In genomic region chr10:7861509-7862120, GRCh38 we compare ENCODE assay signal across 24 cellular contexts. TPM values are rescaled to one million over a fixed set of nuclear protein-coding genes. Genes with fewer than 3 reads are reported as not detected.
DNase-seq lines count a peak whose midpoint lies in the region; ATAC-seq and TF ChIP-seq lines count a peak whose summit lies in the region.
"Had no signal": no experiment of that assay in that cellular context is flagged by ENCODE, and none has a peak within 500 bp of the region (broad histone marks: within the 10 kb centered on the region; RNA-seq: fewer than 3 reads in every experiment).

No MANE protein-coding gene starts in this region.

- H3K4me2 ChIP-seq in SK-N-SH, result no peak overlapping the region
- H3K4me2 ChIP-seq: BLaER1 had no signal

- peaks cover 32% of the 10 kb centered on the region for H3K79me2 ChIP-seq in SK-N-SH (ENCODE audit: insufficient read depth)

- POLR2A ChIA-PET in SK-N-SH (lab: Yijun Ruan, JAX), result no interaction called here

- H3F3A ChIP-seq in SK-N-SH (replicated peaks; ENCODE audit: insufficient read depth), result peaks cover 7% of the 10 kb centered on the region

- H3K27ac ChIP-seq in SK-N-SH (ENCODE audit: low read depth in 2 of 2, low read length in 1 of 2), result no peak overlapping the region
- H3K27ac ChIP-seq in coronary artery, result no peak overlapping the region
- H3K27ac ChIP-seq: BLaER1, GM23248 had no signal

- ATAC-seq in SK-N-SH treated with all-trans-retinoic acid at 6 μM for 48 hours, result no peak
- ATAC-seq: PC-3 had no signal

- CTCF ChIA-PET in SK-N-SH (lab: Yijun Ruan, JAX), result interaction anchor here (0.6 kb wide), 1 partner anchor 1445 kb away, joined by 3 read pairs; no protein-coding TSS in a partner anchor

- H3K4me3 Mint-ChIP-seq in progenitor cell of endocrine pancreas (ENCODE audit: low read depth), result no peak overlapping the region
- H3K4me3 Mint-ChIP-seq: CD4-positive, CD25-positive, alpha-beta regulatory T cell; HFFc6; IgD-negative memory B cell had no signal

- TF ChIP-seq RAD21 in SK-N-SH (IDR thresholded peaks at IDR 0.05; ENCODE audit: low read length), result no peak

- peak overlapping the region; percentile 71 for H3K27ac Mint-ChIP-seq in progenitor cell of endocrine pancreas
- H3K27ac Mint-ChIP-seq: CD4-positive, CD25-positive, alpha-beta regulatory T cell; HFFc6 had no signal

- no peaks in the 10 kb centered on the region for H3K4me1 ChIP-seq in SK-N-SH (ENCODE audit: control insufficient read depth in 1 of 2, insufficient read depth in 2 of 2, low read depth in 1 of 2, low read length in 1 of 2)

- peaks cover 21% of the 10 kb centered on the region for H3K36me3 Mint-ChIP-seq in progenitor cell of endocrine pancreas (ENCODE audit: insufficient read depth)

- no peak for TF ChIP-seq CTCF in SK-N-SH (IDR thresholded peaks at IDR 0.05)
- no peak for TF ChIP-seq CTCF in progenitor cell of endocrine pancreas (IDR thresholded peaks at IDR 0.05; ENCODE audit: unreplicated experiment)
- TF ChIP-seq CTCF in coronary artery (IDR thresholded peaks at IDR 0.05), result no peak

- TF ChIP-seq EP300 in SK-N-SH (IDR thresholded peaks at IDR 0.05; ENCODE audit: borderline replicate concordance in 1 of 2, low read depth in 1 of 2, low read length in 1 of 2), result no peak

- H3K9me2 ChIP-seq in SK-N-SH, result no peaks in the 10 kb centered on the region

- peaks cover 15% of the 10 kb centered on the region for H3K4me1 Mint-ChIP-seq in progenitor cell of endocrine pancreas (ENCODE audit: low read depth)

- H3K36me3 ChIP-seq in SK-N-SH (replicated peaks in 1 of 2; ENCODE audit: control insufficient read depth in 1 of 2, insufficient read depth in 2 of 2, low read length in 1 of 2), result peaks cover 0 to 13% of the 10 kb centered on the region in 2 experiments

- peaks cover 23% of the 10 kb centered on the region for H3K9me3 Mint-ChIP-seq in progenitor cell of endocrine pancreas (ENCODE audit: low read depth)

- no peak overlapping the region for H3K4me3 ChIP-seq in SK-N-SH (ENCODE audit: low read depth in 2 of 2, low read length in 1 of 2)
- no peak overlapping the region for H3K4me3 ChIP-seq in coronary artery
- H3K4me3 ChIP-seq: BLaER1, GM23248 had no signal

- DNase-seq in SK-N-SH (peak; percentile 12), KBM-7 (peak; percentile 8), astrocyte of the hippocampus (ENCODE audit: low read depth, low spot score) (peak; percentile 2), progenitor cell of endocrine pancreas (ENCODE audit: low spot score, unreplicated experiment) (no peak), NCI-H146 (lab: John Stamatoyannopoulos, UW) (no peak), coronary artery (ENCODE audit: low spot score) (no peak), UCSD-AML1 (lab: John Stamatoyannopoulos, UW; ENCODE audit: unreplicated experiment) (no peak)
- DNase-seq: 8988T; CD4-positive, CD25-positive, alpha-beta regulatory T cell; DMS53; GM23248; H7; HFFc6; Karpas-422; NCI-H1105 treated with DMSO at 0.1 percent for 48 hours; NCI-H2029; NCI-H446 treated with DMSO at 0.1 percent for 48 hours; NCI-H526; NCI-H82; NK-92 treated with Interleukin-12 subunit alpha and Interleukin-12 subunit beta, amount 100 ng/mL, for 24 hours; PC-3 had no signal

- no peaks in the 10 kb centered on the region for H3K27me3 ChIP-seq in SK-N-SH (ENCODE audit: insufficient read depth)
- H3K27me3 ChIP-seq: BLaER1 had no signal

- no peaks in the 10 kb centered on the region for H4K20me1 ChIP-seq in SK-N-SH (ENCODE audit: insufficient read depth)

- no peak overlapping the region for H3K9ac ChIP-seq in SK-N-SH
- H3K9ac ChIP-seq: BLaER1, GM23248 had no signal

- H3K27me3 Mint-ChIP-seq in progenitor cell of endocrine pancreas, result no peaks in the 10 kb centered on the region
- H3K27me3 Mint-ChIP-seq: CD4-positive, CD25-positive, alpha-beta regulatory T cell; IgD-negative memory B cell had no signal

- WGBS in SK-N-SH (ENCODE audit: low lambda C conversion rate), result 68% methylated on average over 4 of the region's 4 CpGs

- peaks cover 26% of the 10 kb centered on the region; the same call in 1 of the 2 replicates for H3K9me3 ChIP-seq in SK-N-SH

- in situ Hi-C loops in KBM-7 (cut with MboI; ENCODE audit: low pct_unique_long_range_greater_than_20kb, low sequenced_read_pairs), result no loop called here

- no peak overlapping the region for H2AFZ ChIP-seq in SK-N-SH (ENCODE audit: low read depth)
- H2AFZ ChIP-seq: GM23248 had no signal

TF ChIP-seq in SK-N-SH, 30 proteins besides CTCF, POLR2A, EP300 and RAD21:
- TF ChIP-seq FOXJ3 (CRISPR knock-in tag; IDR thresholded peaks at IDR 0.05), result no peak
- TF ChIP-seq CHD2 (IDR thresholded peaks at IDR 0.05; ENCODE audit: low read length, partially characterized antibody), result no peak
- no peak for TF ChIP-seq POLR2AphosphoS5 (IDR thresholded peaks at IDR 0.05; ENCODE audit: low read depth, low read length)
- TF ChIP-seq MEF2A (IDR thresholded peaks at IDR 0.05; ENCODE audit: borderline replicate concordance, low read depth), result no peak
- TF ChIP-seq GABPA (IDR thresholded peaks at IDR 0.05; ENCODE audit: low read depth), result no peak
- no peak for TF ChIP-seq YY1 (IDR thresholded peaks at IDR 0.05; ENCODE audit: low read depth)
- no peak for TF ChIP-seq MAX (IDR thresholded peaks at IDR 0.05; ENCODE audit: low read depth)
- TF ChIP-seq TAF1 (IDR thresholded peaks at IDR 0.05; ENCODE audit: borderline replicate concordance, low read depth, low read length), result no peak
- TF ChIP-seq NFIC (IDR thresholded peaks at IDR 0.05; ENCODE audit: borderline replicate concordance), result no peak
- no peak for TF ChIP-seq SMC3 (IDR thresholded peaks at IDR 0.05; ENCODE audit: low read depth, low read length)

TF ChIP-seq in SK-N-SH treated with all-trans-retinoic acid at 6 μM for 48 hours, 23 proteins besides CTCF, POLR2A, EP300 and RAD21 (continues in another document):
- TF ChIP-seq POU6F1 (CRISPR knock-in tag; IDR thresholded peaks at IDR 0.05; ENCODE audit: borderline replicate concordance, low read depth) (no peak), RARB (CRISPR knock-in tag; IDR thresholded peaks at IDR 0.05) (no peak), GLIS3 (CRISPR knock-in tag; IDR thresholded peaks at IDR 0.05) (no peak), ESRRG (CRISPR knock-in tag; IDR thresholded peaks at IDR 0.05) (no peak), TOX (CRISPR knock-in tag; IDR thresholded peaks at IDR 0.05; ENCODE audit: borderline replicate concordance) (no peak), PPARA (CRISPR knock-in tag; IDR thresholded peaks at IDR 0.05; ENCODE audit: borderline replicate concordance) (no peak), ZC3H10 (CRISPR knock-in tag; IDR thresholded peaks at IDR 0.05) (no peak), ISL1 (CRISPR knock-in tag; IDR thresholded peaks at IDR 0.05) (no peak), BACH2 (CRISPR knock-in tag; IDR thresholded peaks at IDR 0.05; ENCODE audit: borderline replicate concordance) (no peak), ZFP30 (CRISPR knock-in tag; IDR thresholded peaks at IDR 0.05) (no peak), PATZ1 (CRISPR knock-in tag; IDR thresholded peaks at IDR 0.05; ENCODE audit: borderline replicate concordance) (no peak), CSDC2 (CRISPR knock-in tag; IDR thresholded peaks at IDR 0.05) (no peak)

RNA-seq across cellular contexts. Expression of gene TAF3, which starts 43.3 kb away (rescaled TPM):
- polyA plus RNA-seq in SK-N-SH (2012; rRNA removed), result 1.7 and 2.4 TPM in 2 replicates
- polyA plus RNA-seq in SK-N-SH (2012; cell fraction: cytosol; rRNA removed), result 2.6 and 2.7 TPM in 2 replicates
- 1.9 and 2.3 TPM in 2 replicates for polyA plus RNA-seq in SK-N-SH (2012; cell fraction: nucleus; rRNA removed)
- 8.5 and 9.4 TPM in 2 replicates for total RNA-seq in progenitor cell of endocrine pancreas

Comparison
In these comparisons a context has a peak if more than half of its experiments do, and no peak if none do; other contexts are left out.
1. DNase-seq: peak in SK-N-SH (single experiment), KBM-7 (single experiment) and astrocyte of the hippocampus (single experiment); none in progenitor cell of endocrine pancreas (single experiment), NCI-H146 (single experiment), coronary artery (single experiment) and UCSD-AML1 (single experiment).